In genomic region chr17:8223356-8224063, GRCh38 we compare ENCODE assay signal across 1 cellular context.
TF ChIP-seq lines count a peak whose summit lies in the region.

No MANE protein-coding gene starts in this region.

TF ChIP-seq in HepG2, 621 proteins besides CTCF, POLR2A, EP300 and RAD21 (continued from another document and continues in another):
- TF ChIP-seq ARID4A (CRISPR knock-in tag; IDR thresholded peaks at IDR 0.05; ENCODE audit: borderline replicate concordance) = peak; percentile 58
- peak; percentile 57 for TF ChIP-seq U2AF1 (optimal IDR thresholded peaks at IDR 0.05; ENCODE audit: low read depth, low read length)
- TF ChIP-seq, protein P1, sequence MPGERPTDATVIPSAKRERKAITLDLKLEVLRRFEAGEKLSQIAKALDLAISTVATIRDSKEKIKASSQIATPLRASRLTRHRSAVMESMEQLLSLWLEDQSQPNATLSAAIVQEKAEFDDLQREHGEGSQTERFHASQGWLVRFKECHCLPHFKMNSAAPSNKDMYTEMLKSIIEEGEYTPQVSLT (CRISPR knock-in tag; IDR thresholded peaks at IDR 0.05; ENCODE audit: borderline replicate concordance, low read depth) = no peak
- TF ChIP-seq ZSCAN20 (CRISPR knock-in tag; IDR thresholded peaks at IDR 0.05; ENCODE audit: borderline replicate concordance) = peak; percentile 59; the same call in 1 of the 2 replicates
- TF ChIP-seq DMAP1 (CRISPR knock-in tag; IDR thresholded peaks at IDR 0.05) = no peak; the same call in 1 of the 2 replicates
- peak; percentile 17; the same call in 1 of the 2 replicates for TF ChIP-seq ZNF747 (CRISPR knock-in tag; IDR thresholded peaks at IDR 0.05; ENCODE audit: borderline replicate concordance)
- peak; percentile 92 for TF ChIP-seq SIX1 (CRISPR knock-in tag; IDR thresholded peaks at IDR 0.05; ENCODE audit: borderline replicate concordance)
- TF ChIP-seq RBM22 (optimal IDR thresholded peaks at IDR 0.05; ENCODE audit: low read length) = no peak
- TF ChIP-seq ZNF225 (CRISPR knock-in tag; IDR thresholded peaks at IDR 0.05) = no peak
- TF ChIP-seq, protein P2, sequence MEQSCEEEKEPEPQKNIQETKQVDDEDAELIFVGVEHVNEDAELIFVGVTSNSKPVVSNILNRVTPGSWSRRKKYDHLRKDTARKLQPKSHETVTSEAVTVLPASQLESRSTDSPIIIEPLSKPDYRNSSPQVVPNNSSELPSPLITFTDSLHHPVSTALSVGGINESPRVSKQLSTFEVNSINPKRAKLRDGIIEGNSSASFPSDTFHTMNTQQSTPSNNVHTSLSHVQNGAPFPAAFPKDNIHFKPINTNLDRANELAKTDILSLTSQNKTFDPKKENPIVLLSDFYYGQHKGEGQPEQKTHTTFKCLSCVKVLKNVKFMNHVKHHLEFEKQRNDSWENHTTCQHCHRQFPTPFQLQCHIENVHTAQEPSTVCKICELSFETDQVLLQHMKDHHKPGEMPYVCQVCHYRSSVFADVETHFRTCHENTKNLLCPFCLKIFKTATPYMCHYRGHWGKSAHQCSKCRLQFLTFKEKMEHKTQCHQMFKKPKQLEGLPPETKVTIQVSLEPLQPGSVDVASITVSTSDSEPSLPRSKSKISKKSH (CRISPR knock-in tag; IDR thresholded peaks at IDR 0.05; ENCODE audit: borderline replicate concordance) = 0 out of 2 replicates have a peak, but pooled peaks have one; percentile 3
- TF ChIP-seq HOXA5 (CRISPR knock-in tag; IDR thresholded peaks at IDR 0.05) = peak; percentile 28; the same call in 1 of the 2 replicates
- TF ChIP-seq FOXC1 (CRISPR knock-in tag; IDR thresholded peaks at IDR 0.05; ENCODE audit: borderline replicate concordance) = 0 out of 2 replicates have a peak, but pooled peaks have one; percentile 25
- TF ChIP-seq, protein P3, sequence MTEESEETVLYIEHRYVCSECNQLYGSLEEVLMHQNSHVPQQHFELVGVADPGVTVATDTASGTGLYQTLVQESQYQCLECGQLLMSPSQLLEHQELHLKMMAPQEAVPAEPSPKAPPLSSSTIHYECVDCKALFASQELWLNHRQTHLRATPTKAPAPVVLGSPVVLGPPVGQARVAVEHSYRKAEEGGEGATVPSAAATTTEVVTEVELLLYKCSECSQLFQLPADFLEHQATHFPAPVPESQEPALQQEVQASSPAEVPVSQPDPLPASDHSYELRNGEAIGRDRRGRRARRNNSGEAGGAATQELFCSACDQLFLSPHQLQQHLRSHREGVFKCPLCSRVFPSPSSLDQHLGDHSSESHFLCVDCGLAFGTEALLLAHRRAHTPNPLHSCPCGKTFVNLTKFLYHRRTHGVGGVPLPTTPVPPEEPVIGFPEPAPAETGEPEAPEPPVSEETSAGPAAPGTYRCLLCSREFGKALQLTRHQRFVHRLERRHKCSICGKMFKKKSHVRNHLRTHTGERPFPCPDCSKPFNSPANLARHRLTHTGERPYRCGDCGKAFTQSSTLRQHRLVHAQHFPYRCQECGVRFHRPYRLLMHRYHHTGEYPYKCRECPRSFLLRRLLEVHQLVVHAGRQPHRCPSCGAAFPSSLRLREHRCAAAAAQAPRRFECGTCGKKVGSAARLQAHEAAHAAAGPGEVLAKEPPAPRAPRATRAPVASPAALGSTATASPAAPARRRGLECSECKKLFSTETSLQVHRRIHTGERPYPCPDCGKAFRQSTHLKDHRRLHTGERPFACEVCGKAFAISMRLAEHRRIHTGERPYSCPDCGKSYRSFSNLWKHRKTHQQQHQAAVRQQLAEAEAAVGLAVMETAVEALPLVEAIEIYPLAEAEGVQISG (CRISPR knock-in tag; IDR thresholded peaks at IDR 0.05) = peak; percentile 24; the same call in 1 of the 2 replicates
- TF ChIP-seq, protein P4, sequence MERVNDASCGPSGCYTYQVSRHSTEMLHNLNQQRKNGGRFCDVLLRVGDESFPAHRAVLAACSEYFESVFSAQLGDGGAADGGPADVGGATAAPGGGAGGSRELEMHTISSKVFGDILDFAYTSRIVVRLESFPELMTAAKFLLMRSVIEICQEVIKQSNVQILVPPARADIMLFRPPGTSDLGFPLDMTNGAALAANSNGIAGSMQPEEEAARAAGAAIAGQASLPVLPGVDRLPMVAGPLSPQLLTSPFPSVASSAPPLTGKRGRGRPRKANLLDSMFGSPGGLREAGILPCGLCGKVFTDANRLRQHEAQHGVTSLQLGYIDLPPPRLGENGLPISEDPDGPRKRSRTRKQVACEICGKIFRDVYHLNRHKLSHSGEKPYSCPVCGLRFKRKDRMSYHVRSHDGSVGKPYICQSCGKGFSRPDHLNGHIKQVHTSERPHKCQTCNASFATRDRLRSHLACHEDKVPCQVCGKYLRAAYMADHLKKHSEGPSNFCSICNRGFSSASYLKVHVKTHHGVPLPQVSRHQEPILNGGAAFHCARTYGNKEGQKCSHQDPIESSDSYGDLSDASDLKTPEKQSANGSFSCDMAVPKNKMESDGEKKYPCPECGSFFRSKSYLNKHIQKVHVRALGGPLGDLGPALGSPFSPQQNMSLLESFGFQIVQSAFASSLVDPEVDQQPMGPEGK (CRISPR knock-in tag; IDR thresholded peaks at IDR 0.05) = peak; percentile 53
- 0 out of 2 replicates have a peak, but pooled peaks have one; percentile 24 for TF ChIP-seq ZNF329 (CRISPR knock-in tag; IDR thresholded peaks at IDR 0.05; ENCODE audit: low read depth)
- TF ChIP-seq SRF (IDR thresholded peaks at IDR 0.05; ENCODE audit: low read depth, low read length) = no peak
- 0 out of 2 replicates have a peak, but pooled peaks have one; percentile 2 for TF ChIP-seq PHF21A (CRISPR knock-in tag; IDR thresholded peaks at IDR 0.05)
- 0 out of 2 replicates have a peak, but pooled peaks have one; percentile 94 for TF ChIP-seq ZNF674 (CRISPR knock-in tag; IDR thresholded peaks at IDR 0.05; ENCODE audit: low read depth)
- TF ChIP-seq, protein P5, sequence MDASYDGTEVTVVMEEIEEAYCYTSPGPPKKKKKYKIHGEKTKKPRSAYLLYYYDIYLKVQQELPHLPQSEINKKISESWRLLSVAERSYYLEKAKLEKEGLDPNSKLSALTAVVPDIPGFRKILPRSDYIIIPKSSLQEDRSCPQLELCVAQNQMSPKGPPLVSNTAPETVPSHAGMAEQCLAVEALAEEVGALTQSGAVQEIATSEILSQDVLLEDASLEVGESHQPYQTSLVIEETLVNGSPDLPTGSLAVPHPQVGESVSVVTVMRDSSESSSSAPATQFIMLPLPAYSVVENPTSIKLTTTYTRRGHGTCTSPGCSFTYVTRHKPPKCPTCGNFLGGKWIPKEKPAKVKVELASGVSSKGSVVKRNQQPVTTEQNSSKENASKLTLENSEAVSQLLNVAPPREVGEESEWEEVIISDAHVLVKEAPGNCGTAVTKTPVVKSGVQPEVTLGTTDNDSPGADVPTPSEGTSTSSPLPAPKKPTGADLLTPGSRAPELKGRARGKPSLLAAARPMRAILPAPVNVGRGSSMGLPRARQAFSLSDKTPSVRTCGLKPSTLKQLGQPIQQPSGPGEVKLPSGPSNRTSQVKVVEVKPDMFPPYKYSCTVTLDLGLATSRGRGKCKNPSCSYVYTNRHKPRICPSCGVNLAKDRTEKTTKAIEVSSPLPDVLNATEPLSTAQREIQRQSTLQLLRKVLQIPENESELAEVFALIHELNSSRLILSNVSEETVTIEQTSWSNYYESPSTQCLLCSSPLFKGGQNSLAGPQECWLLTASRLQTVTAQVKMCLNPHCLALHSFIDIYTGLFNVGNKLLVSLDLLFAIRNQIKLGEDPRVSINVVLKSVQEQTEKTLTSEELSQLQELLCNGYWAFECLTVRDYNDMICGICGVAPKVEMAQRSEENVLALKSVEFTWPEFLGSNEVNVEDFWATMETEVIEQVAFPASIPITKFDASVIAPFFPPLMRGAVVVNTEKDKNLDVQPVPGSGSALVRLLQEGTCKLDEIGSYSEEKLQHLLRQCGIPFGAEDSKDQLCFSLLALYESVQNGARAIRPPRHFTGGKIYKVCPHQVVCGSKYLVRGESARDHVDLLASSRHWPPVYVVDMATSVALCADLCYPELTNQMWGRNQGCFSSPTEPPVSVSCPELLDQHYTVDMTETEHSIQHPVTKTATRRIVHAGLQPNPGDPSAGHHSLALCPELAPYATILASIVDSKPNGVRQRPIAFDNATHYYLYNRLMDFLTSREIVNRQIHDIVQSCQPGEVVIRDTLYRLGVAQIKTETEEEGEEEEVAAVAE (CRISPR knock-in tag; IDR thresholded peaks at IDR 0.05; ENCODE audit: borderline replicate concordance) = 0 out of 2 replicates have a peak, but pooled peaks have one; percentile 11
- no peak for TF ChIP-seq ZXDC (CRISPR knock-in tag; IDR thresholded peaks at IDR 0.05)
- no peak for TF ChIP-seq KDM6A (CRISPR knock-in tag; IDR thresholded peaks at IDR 0.05; ENCODE audit: low read depth)
- 0 out of 2 replicates have a peak, but pooled peaks have one; percentile 2 for TF ChIP-seq ARNTL (CRISPR knock-in tag; IDR thresholded peaks at IDR 0.05)
- TF ChIP-seq ZNF773 (CRISPR knock-in tag; IDR thresholded peaks at IDR 0.05; ENCODE audit: borderline replicate concordance) = no peak
- TF ChIP-seq ZNF501 (CRISPR knock-in tag; IDR thresholded peaks at IDR 0.05) = peak; percentile 21; the same call in 1 of the 2 replicates
- no peak for TF ChIP-seq ZFP36L2 (CRISPR knock-in tag; IDR thresholded peaks at IDR 0.05)
- TF ChIP-seq TFDP1 (CRISPR knock-in tag; IDR thresholded peaks at IDR 0.05; ENCODE audit: borderline replicate concordance) = peak; percentile 65; the same call in 1 of the 2 replicates
- TF ChIP-seq, protein P6, sequence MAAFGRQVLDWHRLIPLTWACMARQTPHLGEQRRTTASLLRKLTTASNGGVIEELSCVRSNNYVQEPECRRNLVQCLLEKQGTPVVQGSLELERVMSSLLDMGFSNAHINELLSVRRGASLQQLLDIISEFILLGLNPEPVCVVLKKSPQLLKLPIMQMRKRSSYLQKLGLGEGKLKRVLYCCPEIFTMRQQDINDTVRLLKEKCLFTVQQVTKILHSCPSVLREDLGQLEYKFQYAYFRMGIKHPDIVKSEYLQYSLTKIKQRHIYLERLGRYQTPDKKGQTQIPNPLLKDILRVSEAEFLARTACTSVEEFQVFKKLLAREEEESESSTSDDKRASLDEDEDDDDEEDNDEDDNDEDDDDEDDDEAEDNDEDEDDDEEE (CRISPR knock-in tag; IDR thresholded peaks at IDR 0.05) = peak; percentile 18; the same call in 1 of the 2 replicates
- TF ChIP-seq PRPF4 (IDR thresholded peaks at IDR 0.05; ENCODE audit: low read depth, low read length, poor library complexity, severe bottlenecking) = no peak
- peak; percentile 77 for TF ChIP-seq TGIF2 (CRISPR knock-in tag; IDR thresholded peaks at IDR 0.05)
- 0 out of 2 replicates have a peak, but pooled peaks have one; percentile 18 for TF ChIP-seq ZMAT3 (CRISPR knock-in tag; conservative IDR thresholded peaks at IDR 0.05)
- TF ChIP-seq ZNF577 (CRISPR knock-in tag; IDR thresholded peaks at IDR 0.05; ENCODE audit: borderline replicate concordance, low read depth) = no peak
